10 cellular contexts compared by ENCODE assay signal in genomic region chr1:36320291-36320758, GRCh38. TPM values are rescaled to one million over a fixed set of nuclear protein-coding genes. Genes with fewer than 3 reads are reported as not detected.
DNase-seq lines count a peak whose midpoint lies in the region; ATAC-seq and TF ChIP-seq lines count a peak whose summit lies in the region.
"Had no signal": no experiment of that assay in that cellular context is flagged by ENCODE, and none has a peak within 500 bp of the region (broad histone marks: within the 10 kb centered on the region; RNA-seq: fewer than 3 reads in every experiment).

No MANE protein-coding gene starts in this region.

- no peak for TF ChIP-seq EP300 in esophagus muscularis mucosa (IDR thresholded peaks at IDR 0.05)

- no TSS peak for BruUV-seq in Caco-2 (replicated peaks; lab: Mats Ljungman, UMichigan)

- H3K27ac ChIP-seq in esophagus muscularis mucosa (replicated peaks in 1 of 4) = peak overlapping the region; percentile 79 to 92 (median 90)
- H3K27ac ChIP-seq: epithelial cell of prostate had no signal

- no peaks in the 10 kb centered on the region for H3K27me3 Mint-ChIP-seq in Caco-2 (ENCODE audit: insufficient read depth, unreplicated experiment)
- H3K27me3 Mint-ChIP-seq in progenitor cell of endocrine pancreas = peaks cover 24% of the 10 kb centered on the region

- H3K4me1 Mint-ChIP-seq in Caco-2 (ENCODE audit: low read depth, unreplicated experiment) (no peaks in the 10 kb centered on the region), progenitor cell of endocrine pancreas (ENCODE audit: low read depth) (peaks cover 14% of the 10 kb centered on the region)

- no peaks in the 10 kb centered on the region for H3K27me3 ChIP-seq in Caco-2 (replicated peaks; ENCODE audit: control insufficient read depth, insufficient read depth, low read length)
- H3K27me3 ChIP-seq in esophagus muscularis mucosa = no peaks in the 10 kb centered on the region

- intact Hi-C loops in Caco-2 (cut with micrococcal nuclease; ENCODE audit: unreplicated experiment) (no loop called here), esophagus muscularis mucosa (cut with DNase I) (no loop called here)

- no peak for ATAC-seq in GM21390 (IDR thresholded peaks at IDR 0.05; ENCODE audit: unreplicated experiment)
- no peak for ATAC-seq in HG02884 (IDR thresholded peaks at IDR 0.05; ENCODE audit: unreplicated experiment)

- H3K4me3 ChIP-seq in Caco-2 (ENCODE audit: low read depth, low read length) = no peak overlapping the region
- peak overlapping the region; percentile 70 to 92 (median 84) for H3K4me3 ChIP-seq in esophagus muscularis mucosa

- WGBS in esophagus muscularis mucosa = 56% methylated on average over 16 of the region's 16 CpGs

- H3K36me3 Mint-ChIP-seq in Caco-2 (ENCODE audit: insufficient read depth, unreplicated experiment) (peaks cover 6% of the 10 kb centered on the region), progenitor cell of endocrine pancreas (ENCODE audit: insufficient read depth) (peaks cover 2% of the 10 kb centered on the region)

- H3K27ac Mint-ChIP-seq in Caco-2 (ENCODE audit: unreplicated experiment) = peak overlapping the region; percentile 48
- H3K27ac Mint-ChIP-seq in progenitor cell of endocrine pancreas = no peak overlapping the region

- H3K9me3 Mint-ChIP-seq in Caco-2 (ENCODE audit: unreplicated experiment) (no peaks in the 10 kb centered on the region), progenitor cell of endocrine pancreas (ENCODE audit: low read depth) (no peaks in the 10 kb centered on the region)

- H3K4me1 ChIP-seq in Caco-2 = peaks cover 6% of the 10 kb centered on the region; the same call in 1 of the 2 replicates
- peaks cover 25 to 43% (median 39%) of the 10 kb centered on the region in 4 donors for H3K4me1 ChIP-seq in esophagus muscularis mucosa

- DNase-seq in Caco-2 (no peak), MV-4-11 (lab: John Stamatoyannopoulos, UW) (peak; percentile 48), esophagus muscularis mucosa (ENCODE audit: extremely low spot score) (no peak), progenitor cell of endocrine pancreas (ENCODE audit: low spot score, unreplicated experiment) (no peak), GM03348 (ENCODE audit: low spot score) (no peak)
- DNase-seq in stimulated activated CD4-positive, alpha-beta T cell treated with anti-CD3 and anti-CD28 coated beads, Interleukin-4, amount 100 ng/mL, for 4 hours = no peak
- DNase-seq: NCI-H187 treated with DMSO at 0.1 percent for 48 hours had no signal

- no peak for TF ChIP-seq CTCF in Caco-2 (IDR thresholded peaks at IDR 0.05; ENCODE audit: insufficient read depth in 1 of 2, low read depth in 1 of 2, low read length in 1 of 2, severe bottlenecking in 1 of 2, unreplicated experiment in 1 of 2)
- TF ChIP-seq CTCF in esophagus muscularis mucosa (IDR thresholded peaks at IDR 0.05) = no peak
- TF ChIP-seq CTCF in progenitor cell of endocrine pancreas (IDR thresholded peaks at IDR 0.05; ENCODE audit: unreplicated experiment) = no peak

- peak overlapping the region; percentile 30 for H3K4me3 Mint-ChIP-seq in Caco-2 (ENCODE audit: unreplicated experiment)
- H3K4me3 Mint-ChIP-seq in progenitor cell of endocrine pancreas (ENCODE audit: low read depth) = peak overlapping the region; percentile 54

- H3K9me3 ChIP-seq in Caco-2 (no peaks in the 10 kb centered on the region), esophagus muscularis mucosa (no peaks in the 10 kb centered on the region)

- no peak for TF ChIP-seq POLR2A in esophagus muscularis mucosa (IDR thresholded peaks at IDR 0.05; ENCODE audit: low read depth)

- H3K36me3 ChIP-seq in Caco-2 (ENCODE audit: control insufficient read depth, insufficient read depth, low read length) (no peaks in the 10 kb centered on the region), esophagus muscularis mucosa (peaks cover 0 to 7% (median 2%) of the 10 kb centered on the region in 4 donors)

- CTCF ChIA-PET in Caco-2 (lab: Charles Lee) = no interaction called here

- POLR2A ChIA-PET in Caco-2 (lab: Charles Lee) = interaction anchor here (0.7 kb wide), 1 partner anchor 14 kb away, joined by 3 read pairs; the partner anchor contains the start of gene SH3D21

RNA-seq across cellular contexts. Expression of gene EVA1B, which starts 3.1 kb away (rescaled TPM):
- 4.1 and 5.5 TPM in 2 replicates for total RNA-seq in Caco-2 (2022)
- total RNA-seq in esophagus muscularis mucosa = 100 to 1,000 TPM in 2 of 4 donors, 10 to 100 TPM in 2; 45.1 to 129 (median 79.5) TPM
- total RNA-seq in progenitor cell of endocrine pancreas = 11.8 and 14.1 TPM in 2 replicates

RNA-seq across cellular contexts. Expression of gene SH3D21, which starts 14.2 kb away (rescaled TPM):
- total RNA-seq in Caco-2 (2022) (12.1 and 12.4 TPM in 2 replicates), esophagus muscularis mucosa (1 to 10 TPM in 2 of 4 donors, under 1 TPM in 2; 0.26 to 2.0 (median 1.1) TPM), progenitor cell of endocrine pancreas (10.6 and 11.0 TPM in 2 replicates)
